ENCODE assay signal across 8 cellular contexts in the genomic region with DNA sequence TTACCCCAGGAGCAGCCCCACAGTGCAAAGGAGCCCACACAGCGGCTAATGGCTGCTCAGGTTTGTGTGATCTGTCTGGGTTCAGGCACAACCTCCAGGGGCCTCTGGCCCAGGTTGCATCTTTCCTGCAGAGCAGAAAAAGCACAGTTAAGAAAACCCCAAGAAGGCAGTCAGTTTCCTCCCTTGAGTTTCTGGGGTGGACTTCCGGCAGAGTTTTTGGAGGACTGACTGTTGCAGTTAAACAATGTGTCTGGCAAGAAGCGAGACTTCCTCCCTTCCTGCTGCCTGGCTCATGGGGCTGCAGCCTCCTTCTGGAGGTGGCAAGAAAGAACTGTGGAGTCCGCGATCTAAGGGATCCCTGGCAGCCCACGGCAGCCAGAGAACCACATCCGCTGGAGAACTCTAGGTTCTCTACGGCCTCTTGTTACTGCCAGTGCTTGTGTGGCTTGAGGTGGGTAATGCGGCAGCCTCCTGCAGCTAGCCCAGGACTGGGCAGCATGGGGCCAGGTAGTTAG.
DNase-seq lines count a peak whose midpoint lies in the region; ATAC-seq and TF ChIP-seq lines count a peak whose summit lies in the region.

No MANE protein-coding gene starts in this region.

- ATAC-seq in right cardiac atrium (peak; percentile 7 to 38), HG03521 (IDR thresholded peaks at IDR 0.05; ENCODE audit: unreplicated experiment) (peak; percentile 48), GM18520 (IDR thresholded peaks at IDR 0.05; ENCODE audit: unreplicated experiment) (no peak)

- H3K36me3 Mint-ChIP-seq in activated T-helper 2 cell treated with anti-CD3 and anti-CD28 coated beads, Interferon-gamma antibody, Interleukin-2, Interleukin-4, amounts not matched to agents 10 μg/mL and 5 μg/mL and 100 μg/mL, durations not matched to agents 14 hours and 24 hours and 36 hours (ENCODE audit: low read depth): no peaks in the 10 kb centered on the region
- no peaks in the 10 kb centered on the region for H3K36me3 Mint-ChIP-seq in stimulated activated naive CD8-positive, alpha-beta T cell treated with anti-CD3 and anti-CD28 coated beads, Interleukin-15, Interleukin-2, amounts not matched to agents 100 ng/mL and 50 ng/mL, for 24 hours (ENCODE audit: low read depth)

- no peaks in the 10 kb centered on the region for H3K36me3 ChIP-seq in left ventricle myocardium inferior

- no peaks in the 10 kb centered on the region for H3K9me3 Mint-ChIP-seq in activated T-helper 2 cell treated with anti-CD3 and anti-CD28 coated beads, Interferon-gamma antibody, Interleukin-2, Interleukin-4, amounts not matched to agents 10 μg/mL and 5 μg/mL and 100 μg/mL, durations not matched to agents 14 hours and 24 hours and 36 hours
- H3K9me3 Mint-ChIP-seq in stimulated activated naive CD8-positive, alpha-beta T cell treated with anti-CD3 and anti-CD28 coated beads, Interleukin-15, Interleukin-2, amounts not matched to agents 100 ng/mL and 50 ng/mL, for 24 hours: no peaks in the 10 kb centered on the region

- H3K27me3 Mint-ChIP-seq in activated T-helper 2 cell treated with anti-CD3 and anti-CD28 coated beads, Interferon-gamma antibody, Interleukin-2, Interleukin-4, amounts not matched to agents 10 μg/mL and 5 μg/mL and 100 μg/mL, durations not matched to agents 14 hours and 24 hours and 36 hours (ENCODE audit: low read depth): no peaks in the 10 kb centered on the region
- H3K27me3 Mint-ChIP-seq in stimulated activated naive CD8-positive, alpha-beta T cell treated with anti-CD3 and anti-CD28 coated beads, Interleukin-15, Interleukin-2, amounts not matched to agents 100 ng/mL and 50 ng/mL, for 24 hours: no peaks in the 10 kb centered on the region

- H3K27me3 ChIP-seq in right cardiac atrium (ENCODE audit: control insufficient read depth, insufficient read depth): no peaks in the 10 kb centered on the region
- no peaks in the 10 kb centered on the region for H3K27me3 ChIP-seq in left ventricle myocardium inferior (ENCODE audit: low read depth)

- peak overlapping the region; percentile 79 for H3K27ac Mint-ChIP-seq in activated T-helper 2 cell treated with anti-CD3 and anti-CD28 coated beads, Interferon-gamma antibody, Interleukin-2, Interleukin-4, amounts not matched to agents 10 μg/mL and 5 μg/mL and 100 μg/mL, durations not matched to agents 14 hours and 24 hours and 36 hours
- peak overlapping the region; percentile 81 for H3K27ac Mint-ChIP-seq in stimulated activated naive CD8-positive, alpha-beta T cell treated with anti-CD3 and anti-CD28 coated beads, Interleukin-15, Interleukin-2, amounts not matched to agents 100 ng/mL and 50 ng/mL, for 24 hours

- WGBS in right cardiac atrium: 46% methylated on average over 9 of the region's 9 CpGs

- no peak overlapping the region for H3K4me3 ChIP-seq in right cardiac atrium (ENCODE audit: low read length)
- H3K4me3 ChIP-seq in left ventricle myocardium inferior: no peak overlapping the region

- intact Hi-C loops in right cardiac atrium (cut with DNase I) (no loop called here), left ventricle myocardium inferior (cut with micrococcal nuclease) (no loop called here)
- intact Hi-C loops in activated T-helper 2 cell treated with anti-CD3 and anti-CD28 coated beads, Interferon-gamma antibody, Interleukin-2, Interleukin-4, amounts not matched to agents 10 μg/mL and 5 μg/mL and 100 μg/mL, durations not matched to agents 14 hours and 24 hours and 36 hours (cut with micrococcal nuclease): loop anchor here (2.0 kb wide), 1 partner anchor 46 kb away; no protein-coding TSS in a partner anchor

- no peak overlapping the region for H3K27ac ChIP-seq in right cardiac atrium (ENCODE audit: low read length)
- H3K27ac ChIP-seq in left ventricle myocardium inferior (replicated peaks): no peak overlapping the region

- H3K4me1 ChIP-seq in right cardiac atrium (ENCODE audit: control insufficient read depth, insufficient read depth, low read length) (peaks cover 2% of the 10 kb centered on the region), left ventricle myocardium inferior (no peaks in the 10 kb centered on the region)

- H3K4me3 Mint-ChIP-seq in activated T-helper 2 cell treated with anti-CD3 and anti-CD28 coated beads, Interferon-gamma antibody, Interleukin-2, Interleukin-4, amounts not matched to agents 10 μg/mL and 5 μg/mL and 100 μg/mL, durations not matched to agents 14 hours and 24 hours and 36 hours (ENCODE audit: low read depth): peak overlapping the region; percentile 68
- peak overlapping the region; percentile 56 for H3K4me3 Mint-ChIP-seq in stimulated activated naive CD8-positive, alpha-beta T cell treated with anti-CD3 and anti-CD28 coated beads, Interleukin-15, Interleukin-2, amounts not matched to agents 100 ng/mL and 50 ng/mL, for 24 hours

- H3K9me3 ChIP-seq in right cardiac atrium (ENCODE audit: control insufficient read depth, low read length) (no peaks in the 10 kb centered on the region), left ventricle myocardium inferior (replicated peaks) (no peaks in the 10 kb centered on the region)

- H3K4me1 Mint-ChIP-seq in activated T-helper 2 cell treated with anti-CD3 and anti-CD28 coated beads, Interferon-gamma antibody, Interleukin-2, Interleukin-4, amounts not matched to agents 10 μg/mL and 5 μg/mL and 100 μg/mL, durations not matched to agents 14 hours and 24 hours and 36 hours (ENCODE audit: low read depth): peaks cover 26% of the 10 kb centered on the region
- H3K4me1 Mint-ChIP-seq in stimulated activated naive CD8-positive, alpha-beta T cell treated with anti-CD3 and anti-CD28 coated beads, Interleukin-15, Interleukin-2, amounts not matched to agents 100 ng/mL and 50 ng/mL, for 24 hours (ENCODE audit: low read depth): peaks cover 26% of the 10 kb centered on the region

- DNase-seq in right cardiac atrium (peak in 1 of 3 donors; percentile 16), left ventricle myocardium inferior (no peak), NCI-H2227 (lab: John Stamatoyannopoulos, UW; ENCODE audit: unreplicated experiment) (no peak), CD1c-positive myeloid dendritic cell (ENCODE audit: extremely low spot score) (no peak)
- peak; percentile 36 for DNase-seq in activated T-helper 2 cell treated with anti-CD3 and anti-CD28 coated beads, Interferon-gamma antibody, Interleukin-2, Interleukin-4, amounts not matched to agents 10 μg/mL and 5 μg/mL and 100 μg/mL, durations not matched to agents 14 hours and 24 hours and 36 hours (ENCODE audit: low spot score)

- no peak for TF ChIP-seq CTCF in left ventricle myocardium inferior (IDR thresholded peaks at IDR 0.05; ENCODE audit: borderline replicate concordance)
